ENCODE assay signal across 11 cellular contexts in genomic region chr1:237730826-237731350, GRCh38.
"Had no signal": no experiment of that assay in that cellular context is flagged by ENCODE, and none has a peak within 500 bp of the region (broad histone marks: within the 10 kb centered on the region; RNA-seq: fewer than 3 reads in every experiment).

No MANE protein-coding gene starts in this region.

- H3K9me3 Mint-ChIP-seq: GM23338, H9 had no signal

- H3K27ac ChIP-seq: GM23248 had no signal

- H3K4me3 ChIP-seq: GM23248, GM23338, HAP-1 had no signal

- H2AFZ ChIP-seq: GM23248, GM23338 had no signal

- H3K36me3 ChIP-seq: HAP-1 had no signal

- H3K9ac ChIP-seq: GM23248 had no signal

- H3K4me2 ChIP-seq: GM23338 had no signal

- FAIRE-seq: H1, H54 had no signal

- ATAC-seq: GM23338, HCT116 had no signal

- DNase-seq: GM23248, GOT3, H7, H9, HCEC 1CT, HFFc6 had no signal

- H3K4me1 ChIP-seq: HAP-1 had no signal

- H3K4me1 Mint-ChIP-seq: GM23338, H9 had no signal

- H3K4me3 Mint-ChIP-seq: GM23338, H9, HFFc6 had no signal

- H3K27ac Mint-ChIP-seq: GM23338, H9, HFFc6 had no signal

- H3K9me3 ChIP-seq: HAP-1 had no signal
